Comparison of ENCODE assay signal across 14 cellular contexts in the genomic region with DNA sequence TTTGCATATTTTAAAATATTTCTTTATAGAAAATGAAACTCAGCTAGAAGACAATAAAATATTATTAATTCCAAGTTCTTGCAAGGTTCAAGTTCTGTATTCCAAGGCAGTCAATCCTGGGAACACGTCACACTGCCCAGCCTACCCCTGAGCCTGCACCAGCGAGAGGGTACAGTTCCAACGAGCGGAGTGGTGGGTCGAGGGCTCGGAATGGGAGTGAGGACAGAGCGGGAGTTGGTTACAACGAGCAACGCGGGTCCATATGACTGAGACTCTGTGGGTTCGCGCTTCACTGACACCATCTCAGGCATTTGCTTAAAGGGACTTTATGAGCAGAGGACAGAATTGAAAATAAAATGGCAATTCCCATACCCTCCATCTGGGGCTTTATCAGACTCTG. TPM values are rescaled to one million over a fixed set of nuclear protein-coding genes. Genes with fewer than 3 reads are reported as not detected.
A peak's percentile ranks its signal among the peaks of the same experiment; 100 is the strongest.
DNase-seq lines count a peak whose midpoint lies in the region; ATAC-seq and TF ChIP-seq lines count a peak whose summit lies in the region.
"Had no signal": no experiment of that assay in that cellular context is flagged by ENCODE, and none has a peak within 500 bp of the region (broad histone marks: within the 10 kb centered on the region; RNA-seq: fewer than 3 reads in every experiment).

No MANE protein-coding gene starts in this region.

- no peaks in the 10 kb centered on the region for H3K36me3 Mint-ChIP-seq in glutamatergic neuron (ENCODE audit: unreplicated experiment)
- no peaks in the 10 kb centered on the region for H3K36me3 Mint-ChIP-seq in osteocyte (ENCODE audit: unreplicated experiment)
- H3K36me3 Mint-ChIP-seq in activated T-cell treated with anti-CD3 and anti-CD28 coated beads, Interleukin-2, amount 50 U/mL, for 4 hours (ENCODE audit: insufficient read depth), result no peaks in the 10 kb centered on the region
- H3K36me3 Mint-ChIP-seq: CD14-positive monocyte; CD4-positive, alpha-beta memory T cell had no signal

- DNase-seq in NCI-H2171 treated with DMSO at 0.1 percent for 48 hours (lab: John Stamatoyannopoulos, UW) (peak; percentile 28), NCI-H2171 (lab: John Stamatoyannopoulos, UW) (no peak), glutamatergic neuron (no peak), osteocyte (ENCODE audit: extremely low spot score, unreplicated experiment) (peak; percentile 76)
- no peak for DNase-seq in activated T-cell treated with anti-CD3 and anti-CD28 coated beads, Interleukin-2, amount 50 U/mL, for 4 hours
- DNase-seq: CD4-positive, alpha-beta memory T cell; DMS153; DMS79; GDM1; H9 had no signal

- no peaks in the 10 kb centered on the region for H3K27me3 Mint-ChIP-seq in glutamatergic neuron (ENCODE audit: unreplicated experiment)
- peaks cover 4% of the 10 kb centered on the region for H3K27me3 Mint-ChIP-seq in osteocyte (ENCODE audit: unreplicated experiment)
- peaks cover 17% of the 10 kb centered on the region for H3K27me3 Mint-ChIP-seq in activated T-cell treated with anti-CD3 and anti-CD28 coated beads, Interleukin-2, amount 50 U/mL, for 4 hours (ENCODE audit: low read depth)

- H3K4me3 Mint-ChIP-seq in glutamatergic neuron (ENCODE audit: unreplicated experiment) (no peak overlapping the region), osteocyte (ENCODE audit: unreplicated experiment) (no peak overlapping the region)
- H3K4me3 Mint-ChIP-seq in activated T-cell treated with anti-CD3 and anti-CD28 coated beads, Interleukin-2, amount 50 U/mL, for 4 hours, result no peak overlapping the region
- H3K4me3 Mint-ChIP-seq: CD14-positive monocyte; CD4-positive, alpha-beta memory T cell; H9 had no signal

- H3K4me1 Mint-ChIP-seq in glutamatergic neuron (ENCODE audit: low read depth, unreplicated experiment), result peaks cover 7% of the 10 kb centered on the region
- peaks cover 20% of the 10 kb centered on the region for H3K4me1 Mint-ChIP-seq in osteocyte (ENCODE audit: unreplicated experiment)
- H3K4me1 Mint-ChIP-seq in activated T-cell treated with anti-CD3 and anti-CD28 coated beads, Interleukin-2, amount 50 U/mL, for 4 hours (ENCODE audit: low read depth), result no peaks in the 10 kb centered on the region
- H3K4me1 Mint-ChIP-seq: CD14-positive monocyte; CD4-positive, alpha-beta memory T cell; H9 had no signal

- ATAC-seq in GM18520 (IDR thresholded peaks at IDR 0.05; ENCODE audit: unreplicated experiment) (no peak), esophagus mucosa (no peak)
- ATAC-seq in activated T-cell treated with anti-CD3 and anti-CD28 coated beads, Interleukin-2, amount 50 U/mL, for 4 hours, result no peak
- ATAC-seq: A549 had no signal

- H3K9me3 Mint-ChIP-seq in glutamatergic neuron (ENCODE audit: unreplicated experiment) (peaks cover 2% of the 10 kb centered on the region), osteocyte (ENCODE audit: unreplicated experiment) (no peaks in the 10 kb centered on the region)
- H3K9me3 Mint-ChIP-seq in activated T-cell treated with anti-CD3 and anti-CD28 coated beads, Interleukin-2, amount 50 U/mL, for 4 hours, result no peaks in the 10 kb centered on the region
- H3K9me3 Mint-ChIP-seq: CD4-positive, alpha-beta memory T cell had no signal

- TF ChIP-seq CTCF in glutamatergic neuron (IDR thresholded peaks at IDR 0.05; ENCODE audit: partially characterized antibody, unreplicated experiment) (no peak), osteocyte (IDR thresholded peaks at IDR 0.05) (no peak)

- peak overlapping the region; percentile 85 for H3K27ac Mint-ChIP-seq in glutamatergic neuron (ENCODE audit: unreplicated experiment)
- no peak overlapping the region for H3K27ac Mint-ChIP-seq in osteocyte (ENCODE audit: unreplicated experiment)
- H3K27ac Mint-ChIP-seq: CD14-positive monocyte; CD4-positive, alpha-beta memory T cell; H9 had no signal

RNA-seq across cellular contexts. Expression of a gene that starts 40.0 kb away (rescaled TPM):
- 45.9 TPM for total RNA-seq in glutamatergic neuron (ENCODE audit: unreplicated experiment)
- total RNA-seq in osteocyte, result 90.7 and 93.9 TPM in 2 replicates
- total RNA-seq in activated T-cell treated with anti-CD3 and anti-CD28 coated beads, Interleukin-2, amount 50 U/mL, for 4 hours, result 10 to 100 TPM; 50.5 to 63.1 (median 54.3) TPM
- 54.6 TPM for total RNA-seq in esophagus mucosa

Comparison
In these comparisons a context has a peak if more than half of its experiments do, and no peak if none do; other contexts are left out.
1. DNase-seq: peak in NCI-H2171 treated with DMSO at 0.1 percent for 48 hours (single experiment) and osteocyte (single experiment); none in NCI-H2171 (single experiment), glutamatergic neuron (single experiment) and activated T-cell treated with anti-CD3 and anti-CD28 coated beads, Interleukin-2, amount 50 U/mL, for 4 hours (single experiment).